ENCODE assay signal across 30 cellular contexts in genomic region chr4:123858465-123858864, GRCh38.
DNase-seq lines count a peak whose midpoint lies in the region; ATAC-seq and TF ChIP-seq lines count a peak whose summit lies in the region.
"Had no signal": no experiment of that assay in that cellular context is flagged by ENCODE, and none has a peak within 500 bp of the region (broad histone marks: within the 10 kb centered on the region; RNA-seq: fewer than 3 reads in every experiment).

No MANE protein-coding gene starts in this region.

- no peak for TF ChIP-seq POLR2A in transverse colon (IDR thresholded peaks at IDR 0.05)

- WGBS in transverse colon (ENCODE audit: low coverage in 1 of 2), 2 donors, result 85 to 88% methylated on average over 1 of the region's 1 CpG

- H3K9ac ChIP-seq in fibroblast of lung (ENCODE audit: insufficient read depth, low read length), result no peak overlapping the region

- POLR2A ChIA-PET in naive thymus-derived CD4-positive, alpha-beta T cell (lab: Charles Lee), result no interaction called here

- H3K27me3 ChIP-seq in fibroblast of lung (ENCODE audit: control insufficient read depth, insufficient read depth, low read length), result no peaks in the 10 kb centered on the region
- H3K27me3 ChIP-seq in naive thymus-derived CD4-positive, alpha-beta T cell (ENCODE audit: control insufficient read depth in 2 of 2, insufficient read depth in 2 of 2, low read length in 2 of 2), result no peaks in the 10 kb centered on the region
- no peaks in the 10 kb centered on the region for H3K27me3 ChIP-seq in transverse colon
- H3K27me3 ChIP-seq: BE2C, Peyer's patch, uterus had no signal

- no peaks in the 10 kb centered on the region for H3K4me1 ChIP-seq in fibroblast of lung (ENCODE audit: control insufficient read depth, extremely low read depth, insufficient read depth, low read length)
- no peaks in the 10 kb centered on the region for H3K4me1 ChIP-seq in naive thymus-derived CD4-positive, alpha-beta T cell (ENCODE audit: control insufficient read depth in 2 of 2, insufficient read depth in 2 of 2, low read length in 2 of 2)
- peaks cover 0 to 16% (median 2%) of the 10 kb centered on the region in 4 donors for H3K4me1 ChIP-seq in transverse colon
- H3K4me1 ChIP-seq: BE2C, Peyer's patch, uterus had no signal

- CTCF ChIA-PET in naive thymus-derived CD4-positive, alpha-beta T cell (lab: Charles Lee), result no interaction called here

- no peak for DNase-seq in left ventricle myocardium superior
- no peak for DNase-seq in Right ventricle myocardium superior
- DNase-seq in fibroblast of lung (ENCODE audit: low read depth in 2 of 2), result no peak
- no peak for DNase-seq in naive thymus-derived CD4-positive, alpha-beta T cell
- DNase-seq in transverse colon, result no peak
- DNase-seq: activated CD4-positive, alpha-beta T cell treated with anti-CD3 and anti-CD28 coated beads, Interleukin-2, amount 10 ng/mL, durations not matched to agents 24 days and 14 days; activated effector memory CD4-positive, alpha-beta T cell treated with Interleukin-2 at 50 U/mL for 16 hours; activated T-cell treated with anti-CD3 and anti-CD28 coated beads, Interleukin-2, amount 50 U/mL, for 1 hour; amygdala; BE2C; CD8-positive, alpha-beta memory T cell; effector CD8-positive, alpha-beta T cell; head of caudate nucleus; kidney glomerular epithelial cell; NCI-H1092; NCI-H1694; NCI-H748 treated with DMSO at 0.1 percent for 48 hours; Peyer's patch; SIG-M5; stimulated activated CD4-positive, alpha-beta T cell treated with anti-CD3 and anti-CD28 coated beads, Interleukin-1b, Interleukin-23, amount 100 ng/mL, for 48 hours; stimulated activated naive CD8-positive, alpha-beta T cell treated with anti-CD3 and anti-CD28 coated beads, Interleukin-15, Interleukin-2, amounts not matched to agents 100 U/mL and 50 U/mL, for 24 hours; SW 1271; uterus; WERI-Rb-1 had no signal

- no peaks in the 10 kb centered on the region for H3K27me3 Mint-ChIP-seq in nephron (ENCODE audit: low read depth)
- peaks cover 0 to 20% (median 5%) of the 10 kb centered on the region in 5 donors for H3K27me3 Mint-ChIP-seq in naive thymus-derived CD4-positive, alpha-beta T cell
- H3K27me3 Mint-ChIP-seq: CD8-positive, alpha-beta memory T cell had no signal

- TF ChIP-seq CTCF in fibroblast of lung (conservative IDR thresholded peaks at IDR 0.05 in 1 of 2, IDR thresholded peaks at IDR 0.05 in 1 of 2; ENCODE audit: low read depth in 1 of 2, low read length in 2 of 2) (no peak), nephron (IDR thresholded peaks at IDR 0.05; ENCODE audit: unreplicated experiment in 3 of 3) (no peak), transverse colon (IDR thresholded peaks at IDR 0.05) (no peak)

- no peaks in the 10 kb centered on the region for H3K36me3 Mint-ChIP-seq in nephron (ENCODE audit: low read depth)
- no peaks in the 10 kb centered on the region for H3K36me3 Mint-ChIP-seq in naive thymus-derived CD4-positive, alpha-beta T cell
- H3K36me3 Mint-ChIP-seq: activated naive CD4-positive, alpha-beta T cell treated with anti-CD3 and anti-CD28 coated beads, Interleukin-2, amount 50 U/mL, for 72 hours; CD8-positive, alpha-beta memory T cell; memory B cell had no signal

- H3K9me3 ChIP-seq in fibroblast of lung (ENCODE audit: control insufficient read depth, insufficient read depth, low read depth, low read length) (no peaks in the 10 kb centered on the region), transverse colon (no peaks in the 10 kb centered on the region)
- H3K9me3 ChIP-seq in naive thymus-derived CD4-positive, alpha-beta T cell (ENCODE audit: control insufficient read depth in 2 of 3, low read length in 3 of 3), result no peaks in the 10 kb centered on the region
- H3K9me3 ChIP-seq: BE2C, Peyer's patch, thoracic aorta, uterus had no signal

- H3K36me3 ChIP-seq in fibroblast of lung (ENCODE audit: control insufficient read depth, insufficient read depth, low read length) (no peaks in the 10 kb centered on the region), transverse colon (no peaks in the 10 kb centered on the region)
- no peaks in the 10 kb centered on the region for H3K36me3 ChIP-seq in naive thymus-derived CD4-positive, alpha-beta T cell (ENCODE audit: control insufficient read depth in 2 of 3, insufficient read depth in 3 of 3, low read length in 3 of 3)
- H3K36me3 ChIP-seq: BE2C, Peyer's patch, thoracic aorta, uterus, WERI-Rb-1 had no signal

- peak; percentile 19 for ATAC-seq in left ventricle myocardium superior
- no peak for ATAC-seq in Right ventricle myocardium superior (ENCODE audit: poor library complexity)
- ATAC-seq in GM21515 (IDR thresholded peaks at IDR 0.05; ENCODE audit: unreplicated experiment), result no peak
- no peak for ATAC-seq in HG03432 (IDR thresholded peaks at IDR 0.05; ENCODE audit: unreplicated experiment)
- no peak for ATAC-seq in naive thymus-derived CD4-positive, alpha-beta T cell
- ATAC-seq: activated naive CD4-positive, alpha-beta T cell treated with anti-CD3 and anti-CD28 coated beads, Interleukin-2, amount 50 U/mL, for 72 hours; stimulated activated naive CD8-positive, alpha-beta T cell treated with anti-CD3 and anti-CD28 coated beads, Interleukin-15, Interleukin-2, amounts not matched to agents 100 U/mL and 50 U/mL, for 24 hours had no signal

- no peak for TF ChIP-seq EP300 in transverse colon (IDR thresholded peaks at IDR 0.05; ENCODE audit: low read depth)

- no peaks in the 10 kb centered on the region for H3K79me2 ChIP-seq in fibroblast of lung (ENCODE audit: control insufficient read depth, insufficient read depth, low read length)

- H2AFZ ChIP-seq in fibroblast of lung (ENCODE audit: low read length), result peak overlapping the region; percentile 64

- H3K4me3 ChIP-seq in fibroblast of lung (replicated peaks in 1 of 4; ENCODE audit: control extremely low read depth in 1 of 4, insufficient read depth in 1 of 4, low read depth in 3 of 4, low read length in 4 of 4), result no peak overlapping the region
- H3K4me3 ChIP-seq in naive thymus-derived CD4-positive, alpha-beta T cell (ENCODE audit: low read length), result no peak overlapping the region
- H3K4me3 ChIP-seq in transverse colon, result no peak overlapping the region
- H3K4me3 ChIP-seq: Peyer's patch, thoracic aorta, uterus had no signal

- no peak overlapping the region for H3K4me3 Mint-ChIP-seq in nephron
- H3K4me3 Mint-ChIP-seq in naive thymus-derived CD4-positive, alpha-beta T cell, result no peak overlapping the region
- H3K4me3 Mint-ChIP-seq: activated CD4-positive, alpha-beta T cell treated with anti-CD3 and anti-CD28 coated beads, Interleukin-2, amount 10 ng/mL, durations not matched to agents 24 days and 14 days; CD8-positive, alpha-beta memory T cell; memory B cell had no signal

- peaks cover 28% of the 10 kb centered on the region for H3K4me1 Mint-ChIP-seq in nephron
- H3K4me1 Mint-ChIP-seq in naive thymus-derived CD4-positive, alpha-beta T cell, result peaks cover 0 to 2% (median 0%) of the 10 kb centered on the region in 7 donors
- H3K4me1 Mint-ChIP-seq: activated CD4-positive, alpha-beta T cell treated with anti-CD3 and anti-CD28 coated beads, Interleukin-2, amount 10 ng/mL, durations not matched to agents 24 days and 14 days; CD8-positive, alpha-beta memory T cell; memory B cell had no signal

- in situ Hi-C loops in transverse colon (cut with MboI; ENCODE audit: low pct_ligation_motif_present in 1 of 4, low pct_unique_long_range_greater_than_20kb in 1 of 4, low sequenced_read_pairs in 3 of 4), result no loop called here

- H3K4me2 ChIP-seq in fibroblast of lung (ENCODE audit: extremely low read depth, insufficient read depth, low read length), result no peak overlapping the region

- H3K27ac ChIP-seq in fibroblast of lung (ENCODE audit: insufficient read depth, low read length) (no peak overlapping the region), transverse colon (no peak overlapping the region)
- no peak overlapping the region for H3K27ac ChIP-seq in naive thymus-derived CD4-positive, alpha-beta T cell (ENCODE audit: low read depth, low read length)
- H3K27ac ChIP-seq: Peyer's patch, uterus, WERI-Rb-1 had no signal

- intact Hi-C loops in left ventricle myocardium superior (cut with micrococcal nuclease) (no loop called here), Right ventricle myocardium superior (cut with DNase I) (no loop called here), transverse colon (cut with DNase I; ENCODE audit: low total_unique reads) (no loop called here)
- intact Hi-C loops in naive thymus-derived CD4-positive, alpha-beta T cell (cut with micrococcal nuclease), result no loop called here

- no peaks in the 10 kb centered on the region for H4K20me1 ChIP-seq in fibroblast of lung (ENCODE audit: control insufficient read depth, extremely low read depth, insufficient read depth, low read length)

- no peaks in the 10 kb centered on the region for H3K9me3 Mint-ChIP-seq in nephron
- H3K9me3 Mint-ChIP-seq in naive thymus-derived CD4-positive, alpha-beta T cell, result peaks cover 0 to 13% (median 0%) of the 10 kb centered on the region in 11 donors
- H3K9me3 Mint-ChIP-seq: activated CD4-positive, alpha-beta T cell treated with anti-CD3 and anti-CD28 coated beads, Interleukin-2, amount 10 ng/mL, durations not matched to agents 24 days and 14 days; activated naive CD4-positive, alpha-beta T cell treated with anti-CD3 and anti-CD28 coated beads, Interleukin-2, amount 50 U/mL, for 72 hours; CD8-positive, alpha-beta memory T cell; memory B cell had no signal

- H3K27ac Mint-ChIP-seq in nephron, result peak overlapping the region; percentile 5 to 31 (median 17)
- no peak overlapping the region for H3K27ac Mint-ChIP-seq in naive thymus-derived CD4-positive, alpha-beta T cell
- H3K27ac Mint-ChIP-seq: activated CD4-positive, alpha-beta T cell treated with anti-CD3 and anti-CD28 coated beads, Interleukin-2, amount 10 ng/mL, durations not matched to agents 24 days and 14 days; activated naive CD4-positive, alpha-beta T cell treated with anti-CD3 and anti-CD28 coated beads, Interleukin-2, amount 50 U/mL, for 72 hours; CD8-positive, alpha-beta memory T cell; memory B cell had no signal

Comparison
In these comparisons a context has a peak if more than half of its experiments do, and no peak if none do; other contexts are left out.
1. H3K27ac Mint-ChIP-seq: peak in nephron (3 of 3); none in naive thymus-derived CD4-positive, alpha-beta T cell (0 of 9).